18 cellular contexts compared by ENCODE assay signal in the genomic region with DNA sequence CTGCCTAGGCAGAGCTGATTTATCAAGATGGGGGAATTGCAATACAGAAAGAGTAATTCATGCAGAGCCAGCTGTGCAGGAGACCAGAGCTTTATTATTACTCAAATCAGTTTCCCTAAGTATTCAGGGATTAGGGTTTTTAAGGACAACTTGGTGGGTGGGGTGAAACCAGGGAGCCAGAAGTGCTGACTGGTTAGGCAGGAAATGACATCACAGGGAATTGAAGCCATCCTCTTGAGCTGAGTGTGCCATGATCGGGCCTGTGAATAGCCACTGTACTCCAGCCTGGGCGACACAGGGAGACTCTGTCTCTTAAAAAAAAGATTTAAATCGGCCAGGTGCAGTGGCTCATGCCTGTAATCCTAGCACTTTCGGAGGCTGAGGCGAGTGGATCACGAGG. TPM values are rescaled to one million over a fixed set of nuclear protein-coding genes. Genes with fewer than 3 reads are reported as not detected.
DNase-seq lines count a peak whose midpoint lies in the region; ATAC-seq and TF ChIP-seq lines count a peak whose summit lies in the region.
"Had no signal": no experiment of that assay in that cellular context is flagged by ENCODE, and none has a peak within 500 bp of the region (broad histone marks: within the 10 kb centered on the region; RNA-seq: fewer than 3 reads in every experiment).

No MANE protein-coding gene starts in this region.

- peak overlapping the region; percentile 9 for H3K27ac Mint-ChIP-seq in CD8-positive, alpha-beta T cell
- H3K27ac Mint-ChIP-seq in activated T-helper 17 cell treated with anti-CD3 and anti-CD28 coated beads, Interleukin-2, amount 50 U/mL, for 72 hours, result peak overlapping the region; percentile 36
- H3K27ac Mint-ChIP-seq: endodermal cell; natural killer cell treated with Interleukin-12 subunit alpha and Interleukin-12 subunit beta and Interleukin-15 and Interleukin-18, amount 100 ng/mL, for 72 hours; T-helper 17 cell had no signal

- H3K27me3 Mint-ChIP-seq in CD8-positive, alpha-beta T cell (ENCODE audit: low read depth), result no peaks in the 10 kb centered on the region
- no peaks in the 10 kb centered on the region for H3K27me3 Mint-ChIP-seq in activated T-helper 17 cell treated with anti-CD3 and anti-CD28 coated beads, Interleukin-2, amount 50 U/mL, for 72 hours
- H3K27me3 Mint-ChIP-seq: natural killer cell treated with Interleukin-12 subunit alpha and Interleukin-12 subunit beta and Interleukin-15 and Interleukin-18, amount 100 ng/mL, for 72 hours; T-helper 17 cell had no signal

- H3K27ac ChIP-seq in CD8-positive, alpha-beta T cell (ENCODE audit: low read depth, low read length), result no peak overlapping the region
- H3K27ac ChIP-seq in foreskin keratinocyte (no peak overlapping the region), WERI-Rb-1 (no peak overlapping the region), spleen (no peak overlapping the region), left ventricle myocardium inferior (replicated peaks) (no peak overlapping the region)
- H3K27ac ChIP-seq: Peyer's patch had no signal

- intact Hi-C loops in CD8-positive, alpha-beta T cell (cut with DNase I, micrococcal nuclease), result loop anchor here in 1 of 2 experiments (10.0 kb wide), 1 partner anchor 120 kb away; no protein-coding TSS in a partner anchor
- intact Hi-C loops in spleen (cut with DNase I; ENCODE audit: low total_unique reads), result no loop called here
- intact Hi-C loops in left ventricle myocardium inferior (cut with micrococcal nuclease), result loop anchor here (10.0 kb wide), 1 partner anchor 110 kb away; no protein-coding TSS in a partner anchor

- WGBS in spleen, 5 donors, result 87 to 93% (median 90%) methylated on average over 6 of the region's 6 CpGs

- TF ChIP-seq CTCF in CD8-positive, alpha-beta T cell (IDR thresholded peaks at IDR 0.05), result no peak
- no peak for TF ChIP-seq CTCF in foreskin keratinocyte (conservative IDR thresholded peaks at IDR 0.05)
- TF ChIP-seq CTCF in WERI-Rb-1 (IDR thresholded peaks at IDR 0.05; ENCODE audit: low read depth, low read length), result no peak
- no peak for TF ChIP-seq CTCF in spleen (IDR thresholded peaks at IDR 0.05 in 8 of 11, conservative IDR thresholded peaks at IDR 0.05 in 3 of 11)
- TF ChIP-seq CTCF in left ventricle myocardium inferior (IDR thresholded peaks at IDR 0.05; ENCODE audit: borderline replicate concordance), result no peak

- TF ChIP-seq POLR2A in spleen (IDR thresholded peaks at IDR 0.05), result no peak

- POLR2A ChIA-PET in CD8-positive, alpha-beta T cell (lab: Charles Lee), result no interaction called here

- ATAC-seq in CD8-positive, alpha-beta T cell, result no peak
- no peak for ATAC-seq in activated T-helper 17 cell treated with anti-CD3 and anti-CD28 coated beads, Interleukin-2, amount 50 U/mL, for 72 hours (replicated peaks)
- peak; percentile 49 for ATAC-seq in foreskin keratinocyte
- ATAC-seq: natural killer cell treated with Interleukin-12 subunit alpha and Interleukin-12 subunit beta and Interleukin-15 and Interleukin-18, amount 100 ng/mL, for 72 hours; right lobe of liver; T-helper 17 cell had no signal

- CTCF ChIA-PET in CD8-positive, alpha-beta T cell (lab: Charles Lee), result interaction anchor here (0.6 to 1.4 kb wide), 2 partner anchors 357 to 695 kb away, joined by 3 to 4 read pairs; no protein-coding TSS in a partner anchor

- no peak overlapping the region for H3K4me3 ChIP-seq in CD8-positive, alpha-beta T cell (ENCODE audit: low read depth, low read length)
- H3K4me3 ChIP-seq in WERI-Rb-1 (ENCODE audit: low read depth, low read length) (no peak overlapping the region), spleen (no peak overlapping the region), left ventricle myocardium inferior (no peak overlapping the region)
- H3K4me3 ChIP-seq: heart right ventricle, Peyer's patch, right lobe of liver had no signal

- no peaks in the 10 kb centered on the region for H3K36me3 Mint-ChIP-seq in CD8-positive, alpha-beta T cell
- no peaks in the 10 kb centered on the region for H3K36me3 Mint-ChIP-seq in activated T-helper 17 cell treated with anti-CD3 and anti-CD28 coated beads, Interleukin-2, amount 50 U/mL, for 72 hours (ENCODE audit: low read depth)
- H3K36me3 Mint-ChIP-seq: natural killer cell treated with Interleukin-12 subunit alpha and Interleukin-12 subunit beta and Interleukin-15 and Interleukin-18, amount 100 ng/mL, for 72 hours had no signal

- H3K4me1 Mint-ChIP-seq in CD8-positive, alpha-beta T cell (ENCODE audit: low read depth), result no peaks in the 10 kb centered on the region
- H3K4me1 Mint-ChIP-seq in activated T-helper 17 cell treated with anti-CD3 and anti-CD28 coated beads, Interleukin-2, amount 50 U/mL, for 72 hours, result peaks cover 3% of the 10 kb centered on the region
- H3K4me1 Mint-ChIP-seq: endodermal cell had no signal

- no peak overlapping the region for H3K4me3 Mint-ChIP-seq in CD8-positive, alpha-beta T cell
- H3K4me3 Mint-ChIP-seq in activated T-helper 17 cell treated with anti-CD3 and anti-CD28 coated beads, Interleukin-2, amount 50 U/mL, for 72 hours, result no peak overlapping the region
- H3K4me3 Mint-ChIP-seq: endodermal cell; natural killer cell treated with Interleukin-12 subunit alpha and Interleukin-12 subunit beta and Interleukin-15 and Interleukin-18, amount 100 ng/mL, for 72 hours; T-helper 17 cell had no signal

- no peaks in the 10 kb centered on the region for H3K9me3 ChIP-seq in CD8-positive, alpha-beta T cell (ENCODE audit: low read length)
- H3K9me3 ChIP-seq in WERI-Rb-1 (ENCODE audit: severe bottlenecking) (no peaks in the 10 kb centered on the region), spleen (no peaks in the 10 kb centered on the region), left ventricle myocardium inferior (replicated peaks) (no peaks in the 10 kb centered on the region)
- H3K9me3 ChIP-seq: heart right ventricle, Peyer's patch, right lobe of liver had no signal

- H3K27me3 ChIP-seq in CD8-positive, alpha-beta T cell (ENCODE audit: insufficient read depth, low read length), result no peaks in the 10 kb centered on the region
- H3K27me3 ChIP-seq in foreskin keratinocyte, result no peaks in the 10 kb centered on the region
- no peaks in the 10 kb centered on the region for H3K27me3 ChIP-seq in WERI-Rb-1 (ENCODE audit: insufficient read depth, low read depth, severe bottlenecking)
- H3K27me3 ChIP-seq in spleen (replicated peaks in 1 of 7), result no peaks in the 10 kb centered on the region
- no peaks in the 10 kb centered on the region for H3K27me3 ChIP-seq in left ventricle myocardium inferior (ENCODE audit: low read depth)
- H3K27me3 ChIP-seq: heart right ventricle, Peyer's patch, right lobe of liver had no signal

- no peaks in the 10 kb centered on the region for H3K36me3 ChIP-seq in CD8-positive, alpha-beta T cell (ENCODE audit: insufficient read depth, low read length)
- H3K36me3 ChIP-seq in WERI-Rb-1 (no peaks in the 10 kb centered on the region), spleen (peaks cover 0 to 25% (median 2%) of the 10 kb centered on the region in 6 donors), left ventricle myocardium inferior (no peaks in the 10 kb centered on the region)
- H3K36me3 ChIP-seq: Peyer's patch had no signal

- no peaks in the 10 kb centered on the region for H3K9me3 Mint-ChIP-seq in CD8-positive, alpha-beta T cell
- no peaks in the 10 kb centered on the region for H3K9me3 Mint-ChIP-seq in activated T-helper 17 cell treated with anti-CD3 and anti-CD28 coated beads, Interleukin-2, amount 50 U/mL, for 72 hours
- H3K9me3 Mint-ChIP-seq: endodermal cell; natural killer cell treated with Interleukin-12 subunit alpha and Interleukin-12 subunit beta and Interleukin-15 and Interleukin-18, amount 100 ng/mL, for 72 hours had no signal

- DNase-seq in CD8-positive, alpha-beta T cell, result no peak
- DNase-seq in HT1080 (ENCODE audit: low read depth) (peak; percentile 51), foreskin keratinocyte (peak in 1 of 2 donors; percentile 29), WERI-Rb-1 (no peak), spleen (no peak), left ventricle myocardium inferior (no peak)
- DNase-seq in stimulated activated naive CD4-positive, alpha-beta T cell treated with Interleukin-2 at 50 U/mL for 16 hours (lab: John Stamatoyannopoulos, UW), result no peak
- DNase-seq: activated CD4-positive, alpha-beta T cell treated with anti-CD3 and anti-CD28 coated beads, Interleukin-2, amount 50 U/mL, for 48 hours; endodermal cell; heart right ventricle; NCI-H1417 treated with DMSO at 0.1 percent for 48 hours; NCI-H69; Peyer's patch; right lobe of liver; stimulated activated CD4-positive, alpha-beta T cell treated with anti-CD3 and anti-CD28 coated beads, Interleukin-4, amount 100 ng/mL, for 24 hours; T-helper 17 cell had no signal

- no peaks in the 10 kb centered on the region for H3K4me1 ChIP-seq in CD8-positive, alpha-beta T cell (ENCODE audit: insufficient read depth, low read length)
- H3K4me1 ChIP-seq in foreskin keratinocyte, result peaks cover 6% of the 10 kb centered on the region
- H3K4me1 ChIP-seq in spleen, result peaks cover 0 to 25% (median 4%) of the 10 kb centered on the region in 6 donors
- peaks cover 3% of the 10 kb centered on the region for H3K4me1 ChIP-seq in left ventricle myocardium inferior
- H3K4me1 ChIP-seq: Peyer's patch had no signal

RNA-seq across cellular contexts. Expression of a gene that starts 45.3 kb away (rescaled TPM):
- total RNA-seq in CD8-positive, alpha-beta T cell, result 10 to 100 TPM; 52.1 to 55.2 TPM
- total RNA-seq in HT1080 (2014; rRNA removed; shearing (Covaris generic)), result 52.9 and 65.3 TPM in 2 replicates
- polyA plus RNA-seq in HT1080 (2015; cell fraction: cytosol; rRNA removed), result 29.7 and 32.5 TPM in 2 replicates
- polyA plus RNA-seq in HT1080 (2015; cell fraction: nucleus; rRNA removed), result 62.1 and 70.5 TPM in 2 replicates
- 10 to 100 TPM; 65.9 to 68.4 TPM for total RNA-seq in activated T-helper 17 cell treated with anti-CD3 and anti-CD28 coated beads, Interleukin-2, amount 50 U/mL, for 72 hours
- 44.5 and 46.0 TPM in 2 replicates for total RNA-seq in foreskin keratinocyte
- 31.8 and 32.3 TPM in 2 replicates for polyA plus RNA-seq in foreskin keratinocyte
- 10 to 100 TPM; 54.7 to 93.7 (median 80.8) TPM for total RNA-seq in spleen
- 10 to 100 TPM; 19.5 to 32.2 (median 32.2) TPM for polyA plus RNA-seq in spleen
- total RNA-seq in left ventricle myocardium inferior, result 63.6 TPM
